Comparison of ENCODE assay signal across 8 cellular contexts in the genomic region with DNA sequence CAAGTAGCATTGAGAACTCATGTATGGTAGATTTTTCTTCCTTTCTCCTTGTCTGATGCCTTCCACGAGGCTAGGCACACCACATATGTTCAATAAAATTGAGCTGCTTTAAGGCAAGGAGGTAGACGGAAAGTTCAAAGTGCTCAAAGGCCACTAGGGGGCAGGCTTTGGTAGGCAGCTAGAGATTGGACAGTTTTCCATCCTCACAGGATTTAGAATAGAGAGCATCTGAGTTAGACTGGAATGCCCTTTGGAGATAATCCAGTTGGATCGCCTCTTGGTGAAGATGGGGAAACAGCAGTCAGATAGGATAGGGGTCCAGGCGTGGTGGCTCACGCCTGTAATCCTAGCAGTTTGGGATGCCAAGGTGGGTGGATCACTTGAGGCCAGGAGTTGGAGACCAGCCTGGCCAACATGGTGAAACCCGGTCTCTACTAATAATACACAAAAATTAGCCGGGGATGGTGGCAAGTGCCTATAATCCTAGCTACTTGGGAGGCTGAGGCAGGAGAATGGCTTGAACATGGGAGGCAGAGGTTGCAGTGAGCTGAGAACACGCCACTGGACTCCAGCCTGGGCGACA. TPM values are rescaled to one million over a fixed set of nuclear protein-coding genes. Genes with fewer than 3 reads are reported as not detected.
A peak's percentile ranks its signal among the peaks of the same experiment; 100 is the strongest.
DNase-seq lines count a peak whose midpoint lies in the region; ATAC-seq and TF ChIP-seq lines count a peak whose summit lies in the region.

No MANE protein-coding gene starts in this region.

- H3K27ac ChIP-seq in SJCRH30 = no peak overlapping the region
- H3K27ac ChIP-seq in heart left ventricle = no peak overlapping the region

- H3K4me1 ChIP-seq in Loucy (ENCODE audit: insufficient read depth, low read length, poor library complexity, severe bottlenecking) = peaks cover 27% of the 10 kb centered on the region
- peaks cover 9% of the 10 kb centered on the region; the same call in 1 of the 2 replicates for H3K4me1 ChIP-seq in SJCRH30
- H3K4me1 ChIP-seq in heart left ventricle = peaks cover 0 to 45% (median 12%) of the 10 kb centered on the region in 12 donors

- H2AFZ ChIP-seq in Loucy (ENCODE audit: low read length) = no peak overlapping the region

- H3K36me3 ChIP-seq in Loucy (ENCODE audit: insufficient read depth, low read length) (no peaks in the 10 kb centered on the region; the same call in 1 of the 2 replicates), SJCRH30 (no peaks in the 10 kb centered on the region), heart left ventricle (no peaks in the 10 kb centered on the region)

- H3K4me2 ChIP-seq in Loucy (ENCODE audit: low read depth, low read length, poor library complexity, severe bottlenecking) = no peak overlapping the region

- TF ChIP-seq POLR2A in heart left ventricle (IDR thresholded peaks at IDR 0.05) = no peak

- intact Hi-C loops in heart left ventricle (cut with DNase I) = loop anchor here (1.0 to 10.0 kb wide), 10 partner anchors 37 to 822 kb away; a partner anchor contains a TSS

- H3K9ac ChIP-seq in Loucy (ENCODE audit: low read depth, low read length, poor library complexity, severe bottlenecking) = no peak overlapping the region

- TF ChIP-seq CTCF in Loucy (conservative IDR thresholded peaks at IDR 0.05; ENCODE audit: low read length) = peak; percentile 73
- peak; percentile 55 to 77 (median 64) for TF ChIP-seq CTCF in heart left ventricle (IDR thresholded peaks at IDR 0.05)

- H3K27me3 ChIP-seq in Loucy (ENCODE audit: insufficient read depth, low read length, poor library complexity, severe bottlenecking) = no peaks in the 10 kb centered on the region
- H3K27me3 ChIP-seq in SJCRH30 = no peaks in the 10 kb centered on the region
- no peaks in the 10 kb centered on the region for H3K27me3 ChIP-seq in heart left ventricle

- H3K79me2 ChIP-seq in Loucy (ENCODE audit: insufficient read depth, low read length) = peaks cover 43% of the 10 kb centered on the region

- WGBS in heart left ventricle, 4 donors = 41 to 52% (median 45%) methylated on average over 9 of the region's 9 CpGs

- H3K9me2 ChIP-seq in Loucy (replicated peaks; ENCODE audit: low read depth, low read length) = no peaks in the 10 kb centered on the region

- H3F3A ChIP-seq in Loucy (ENCODE audit: low read depth) = no peaks in the 10 kb centered on the region

- DNase-seq in GDM1 (lab: John Stamatoyannopoulos, UW) (peak; percentile 24), SJCRH30 (peak; percentile 53 to 83), heart left ventricle (peak in 3 of 5 donors; percentile 40 to 61 (median 53)), pulmonary artery endothelial cell (ENCODE audit: low read depth, low spot score) (peak; percentile 30)
- peak; percentile 16 for DNase-seq in activated naive CD8-positive, alpha-beta T cell treated with anti-CD3 and anti-CD28 coated beads, Interleukin-2, amount 50 U/mL, for 16 hours (ENCODE audit: low read depth, low spot score)

- H3K4me3 ChIP-seq in Loucy (ENCODE audit: low read length, poor library complexity, severe bottlenecking) (no peak overlapping the region), SJCRH30 (no peak overlapping the region), heart left ventricle (no peak overlapping the region)

- peak; percentile 30 to 66 (median 53) for ATAC-seq in heart left ventricle
- no peak for ATAC-seq in HG02870 (IDR thresholded peaks at IDR 0.05; ENCODE audit: unreplicated experiment)
- ATAC-seq in GM18502 (IDR thresholded peaks at IDR 0.05; ENCODE audit: poor library complexity, unreplicated experiment) = no peak

- H3K9me3 ChIP-seq in Loucy (ENCODE audit: insufficient read depth, low read depth, low read length) (no peaks in the 10 kb centered on the region), SJCRH30 (replicated peaks) (no peaks in the 10 kb centered on the region), heart left ventricle (no peaks in the 10 kb centered on the region)

- peaks cover 2% of the 10 kb centered on the region for H4K20me1 ChIP-seq in Loucy (ENCODE audit: insufficient read depth, low read length, poor library complexity, severe bottlenecking)

RNA-seq across cellular contexts. Expression of a gene that starts 30.4 kb away (rescaled TPM):
- total RNA-seq in SJCRH30 (2014; rRNA removed; shearing (Covaris generic)) = 5.3 and 5.5 TPM in 2 replicates
- total RNA-seq in heart left ventricle (10 to 100 TPM in 1 of 9 donors, 1 to 10 TPM in 8; 1.8 to 13.7 (median 3.2) TPM), pulmonary artery endothelial cell (11.8 and 15.0 TPM in 2 replicates)
- 1 to 10 TPM; 1.3 to 5.3 TPM for polyA plus RNA-seq in heart left ventricle

Comparison
In these comparisons a context has a peak if more than half of its experiments do, and no peak if none do; other contexts are left out.
1. DNase-seq: peak in every context shown above with its lines; median percentile 68 in SJCRH30; 53 in heart left ventricle; 30 in pulmonary artery endothelial cell; 24 in GDM1; 16 in activated naive CD8-positive, alpha-beta T cell treated with anti-CD3 and anti-CD28 coated beads, Interleukin-2, amount 50 U/mL, for 16 hours.
2. ATAC-seq: peak in heart left ventricle (4 of 4); none in HG02870 (single experiment) and GM18502 (single experiment).